34 cellular contexts compared by ENCODE assay signal in the genomic region with DNA sequence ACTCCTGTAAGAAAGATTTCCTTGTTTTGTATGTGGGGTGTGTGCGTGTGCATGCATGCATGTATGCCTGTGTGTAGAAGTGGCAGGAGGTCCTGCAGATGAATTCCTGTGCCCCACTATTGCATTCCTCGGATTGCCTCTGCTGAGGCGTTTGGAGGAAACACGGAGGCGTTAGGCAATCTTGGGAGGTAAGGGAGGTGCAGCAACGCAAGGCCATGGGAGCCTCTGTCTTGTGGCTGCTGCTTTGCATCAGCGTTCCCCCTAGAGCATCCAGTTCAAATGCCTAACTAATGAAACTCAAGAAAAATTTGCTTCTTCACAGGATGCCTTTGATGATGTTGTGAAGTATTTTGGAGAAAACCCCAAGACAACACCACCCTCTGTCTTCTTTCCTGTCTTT.
"Had no signal": no experiment of that assay in that cellular context is flagged by ENCODE, and none has a peak within 500 bp of the region (broad histone marks: within the 10 kb centered on the region; RNA-seq: fewer than 3 reads in every experiment).

No MANE protein-coding gene starts in this region.

- H3K27me3 ChIP-seq: ascending aorta had no signal

- H3K4me3 ChIP-seq: ascending aorta had no signal

- H3K27ac Mint-ChIP-seq: activated B cell treated with CpG ODN at 0.5 μM for 24 hours; activated CD4-positive, alpha-beta memory T cell treated with anti-CD3 and anti-CD28 coated beads for 36 hours; activated CD4-positive, alpha-beta T cell treated with anti-CD3 and anti-CD28 coated beads, Interleukin-2, amount 10 ng/mL, durations not matched to agents 24 days and 14 days; activated CD8-positive, alpha-beta T cell treated with anti-CD3 and anti-CD28 coated beads for 36 hours; activated naive CD4-positive, alpha-beta T cell treated with anti-CD3 and anti-CD28 coated beads, Interleukin-2, amount 10 ng/mL, durations not matched to agents 7 days and 5 days; activated naive CD8-positive, alpha-beta T cell; activated naive CD8-positive, alpha-beta T cell treated with anti-CD3 and anti-CD28 coated beads, Interleukin-2, amount 10 ng/mL, durations not matched to agents 7 days and 5 days; activated naive CD8-positive, alpha-beta T cell treated with anti-CD3 and anti-CD28 coated beads, Interleukin-2, amount 50 U/mL, for 24 hours; activated T-cell treated with anti-CD3 and anti-CD28 coated beads, Interleukin-2, amount 50 U/mL, for 72 hours; activated T-helper 17 cell treated with anti-CD3 and anti-CD28 coated beads, Interleukin-2, amount 50 U/mL, for 72 hours; brain; T-helper 1 cell treated with Interleukin-12 subunit alpha and Interleukin-12 subunit beta and Interleukin-4 antibody, amounts not matched to agents 30 μg/mL and 1 μg/mL, for 36 hours; T-helper 2 cell treated with Interferon-gamma antibody and Interleukin-4, amounts not matched to agents 5 μg/mL and 100 μg/mL, for 36 hours had no signal

- H3K4me1 Mint-ChIP-seq: activated B cell treated with CpG ODN at 0.5 μM for 24 hours; activated CD4-positive, alpha-beta T cell treated with anti-CD3 and anti-CD28 coated beads, Interleukin-2, amount 10 ng/mL, durations not matched to agents 24 days and 14 days; activated naive CD4-positive, alpha-beta T cell treated with anti-CD3 and anti-CD28 coated beads, Interleukin-2, amount 10 ng/mL, durations not matched to agents 7 days and 5 days; activated naive CD4-positive, alpha-beta T cell treated with anti-CD3 and anti-CD28 coated beads, Interleukin-2, amount 50 U/mL, for 24 hours; activated naive CD8-positive, alpha-beta T cell treated with anti-CD3 and anti-CD28 coated beads, Interleukin-2, amount 10 ng/mL, durations not matched to agents 7 days and 5 days; activated naive CD8-positive, alpha-beta T cell treated with anti-CD3 and anti-CD28 coated beads, Interleukin-2, amount 50 U/mL, for 24 hours; activated T-helper 17 cell treated with anti-CD3 and anti-CD28 coated beads, Interleukin-2, amount 50 U/mL, for 72 hours; brain had no signal

- H3K27ac ChIP-seq: ascending aorta, VCaP had no signal

- H3K9me3 ChIP-seq: ascending aorta had no signal

- H3K4me1 ChIP-seq: ascending aorta had no signal

- H3K36me3 Mint-ChIP-seq: activated CD4-positive, alpha-beta memory T cell treated with anti-CD3 and anti-CD28 coated beads for 36 hours; activated naive CD4-positive, alpha-beta T cell treated with anti-CD3 and anti-CD28 coated beads, Interleukin-2, amount 10 ng/mL, durations not matched to agents 7 days and 5 days; activated naive CD4-positive, alpha-beta T cell treated with anti-CD3 and anti-CD28 coated beads, Interleukin-2, amount 50 U/mL, for 24 hours; activated naive CD8-positive, alpha-beta T cell; activated naive CD8-positive, alpha-beta T cell treated with anti-CD3 and anti-CD28 coated beads, Interleukin-2, amount 10 ng/mL, durations not matched to agents 7 days and 5 days had no signal

- H3K27me3 Mint-ChIP-seq: activated B cell treated with CpG ODN at 0.5 μM for 24 hours; activated CD4-positive, alpha-beta T cell treated with anti-CD3 and anti-CD28 coated beads, Interleukin-2, amount 10 ng/mL, durations not matched to agents 24 days and 14 days; activated CD8-positive, alpha-beta T cell treated with anti-CD3 and anti-CD28 coated beads for 36 hours; activated naive CD4-positive, alpha-beta T cell treated with anti-CD3 and anti-CD28 coated beads, Interleukin-2, amount 50 U/mL, for 24 hours; activated naive CD8-positive, alpha-beta T cell; activated naive CD8-positive, alpha-beta T cell treated with anti-CD3 and anti-CD28 coated beads, Interleukin-2, amount 10 ng/mL, durations not matched to agents 7 days and 5 days; activated naive CD8-positive, alpha-beta T cell treated with anti-CD3 and anti-CD28 coated beads, Interleukin-2, amount 50 U/mL, for 24 hours; brain had no signal

- H3K9me3 Mint-ChIP-seq: activated B cell treated with CpG ODN at 0.5 μM for 24 hours; activated CD4-positive, alpha-beta memory T cell treated with anti-CD3 and anti-CD28 coated beads for 36 hours; activated CD4-positive, alpha-beta T cell treated with anti-CD3 and anti-CD28 coated beads, Interleukin-2, amount 10 ng/mL, durations not matched to agents 24 days and 14 days; activated CD8-positive, alpha-beta T cell treated with anti-CD3 and anti-CD28 coated beads for 36 hours; activated naive CD4-positive, alpha-beta T cell treated with anti-CD3 and anti-CD28 coated beads, Interleukin-2, amount 10 ng/mL, durations not matched to agents 7 days and 5 days; activated naive CD4-positive, alpha-beta T cell treated with anti-CD3 and anti-CD28 coated beads, Interleukin-2, amount 50 U/mL, for 24 hours; activated naive CD8-positive, alpha-beta T cell treated with anti-CD3 and anti-CD28 coated beads, Interleukin-2, amount 10 ng/mL, durations not matched to agents 7 days and 5 days; activated naive CD8-positive, alpha-beta T cell treated with anti-CD3 and anti-CD28 coated beads, Interleukin-2, amount 50 U/mL, for 24 hours; activated T-cell treated with anti-CD3 and anti-CD28 coated beads, Interleukin-2, amount 50 U/mL, for 4 hours; activated T-cell treated with anti-CD3 and anti-CD28 coated beads, Interleukin-2, amount 50 U/mL, for 72 hours; activated T-helper 1 cell treated with anti-CD3 and anti-CD28 coated beads, Interleukin-12 subunit alpha, Interleukin-12 subunit beta, Interleukin-2, Interleukin-4 antibody, amounts not matched to agents 30 ng/mL and 10 ng/mL and 1 ng/mL, durations not matched to agents 14 hours and 24 hours and 36 hours; activated T-helper 17 cell treated with anti-CD3 and anti-CD28 coated beads, Interleukin-2, amount 50 U/mL, for 72 hours; brain; T-helper 1 cell treated with Interleukin-12 subunit alpha and Interleukin-12 subunit beta and Interleukin-4 antibody, amounts not matched to agents 30 μg/mL and 1 μg/mL, for 36 hours; T-helper 2 cell treated with Interferon-gamma antibody and Interleukin-4, amounts not matched to agents 5 μg/mL and 100 μg/mL, for 36 hours had no signal

- H3K4me3 Mint-ChIP-seq: activated B cell treated with CpG ODN at 0.5 μM for 24 hours; activated CD4-positive, alpha-beta memory T cell treated with anti-CD3 and anti-CD28 coated beads for 36 hours; activated CD4-positive, alpha-beta T cell treated with anti-CD3 and anti-CD28 coated beads, Interleukin-2, amount 10 ng/mL, durations not matched to agents 24 days and 14 days; activated CD8-positive, alpha-beta T cell treated with anti-CD3 and anti-CD28 coated beads for 36 hours; activated naive CD4-positive, alpha-beta T cell treated with anti-CD3 and anti-CD28 coated beads, Interleukin-2, amount 10 ng/mL, durations not matched to agents 7 days and 5 days; activated naive CD4-positive, alpha-beta T cell treated with anti-CD3 and anti-CD28 coated beads, Interleukin-2, amount 50 U/mL, for 24 hours; activated naive CD8-positive, alpha-beta T cell; activated naive CD8-positive, alpha-beta T cell treated with anti-CD3 and anti-CD28 coated beads, Interleukin-2, amount 10 ng/mL, durations not matched to agents 7 days and 5 days; activated naive CD8-positive, alpha-beta T cell treated with anti-CD3 and anti-CD28 coated beads, Interleukin-2, amount 50 U/mL, for 24 hours; activated T-cell treated with anti-CD3 and anti-CD28 coated beads, Interleukin-2, amount 50 U/mL, for 4 hours; activated T-cell treated with anti-CD3 and anti-CD28 coated beads, Interleukin-2, amount 50 U/mL, for 72 hours; activated T-helper 1 cell treated with anti-CD3 and anti-CD28 coated beads, Interleukin-12 subunit alpha, Interleukin-12 subunit beta, Interleukin-2, Interleukin-4 antibody, amounts not matched to agents 30 ng/mL and 10 ng/mL and 1 ng/mL, durations not matched to agents 14 hours and 24 hours and 36 hours; activated T-helper 17 cell treated with anti-CD3 and anti-CD28 coated beads, Interleukin-2, amount 50 U/mL, for 72 hours; brain; T-helper 1 cell treated with Interleukin-12 subunit alpha and Interleukin-12 subunit beta and Interleukin-4 antibody, amounts not matched to agents 30 μg/mL and 1 μg/mL, for 36 hours; T-helper 2 cell treated with Interferon-gamma antibody and Interleukin-4, amounts not matched to agents 5 μg/mL and 100 μg/mL, for 36 hours had no signal

- DNase-seq: activated B cell treated with CpG ODN at 0.5 μM for 24 hours; activated CD4-positive, alpha-beta memory T cell treated with anti-CD3 and anti-CD28 coated beads for 36 hours; activated CD4-positive, alpha-beta T cell treated with anti-CD3 and anti-CD28 coated beads for 4 hours; activated CD4-positive, alpha-beta T cell treated with anti-CD3 and anti-CD28 coated beads, Interleukin-2, amount 10 ng/mL, durations not matched to agents 24 days and 14 days; activated CD4-positive, alpha-beta T cell treated with anti-CD3 and anti-CD28 coated beads, Interleukin-2, amount 50 U/mL, for 1 hour; activated CD4-positive, alpha-beta T cell treated with anti-CD3 and anti-CD28 coated beads, Interleukin-2, amount 50 U/mL, for 4 hours; activated CD4-positive, CD25-positive, alpha-beta regulatory T cell treated with anti-CD3 and anti-CD28 coated beads, Interleukin-2, amount 50 U/mL, for 72 hours; activated CD8-positive, alpha-beta memory T cell treated with anti-CD3 and anti-CD28 coated beads, Interleukin-2, amount 50 U/mL, for 4 hours; activated CD8-positive, alpha-beta T cell treated with anti-CD3 and anti-CD28 coated beads for 36 hours; activated effector memory CD4-positive, alpha-beta T cell treated with Interleukin-2 at 50 U/mL for 16 hours; activated gamma-delta T cell; activated naive CD4-positive, alpha-beta T cell treated with anti-CD3 and anti-CD28 coated beads, Interleukin-2, amount 10 ng/mL, durations not matched to agents 7 days and 5 days; activated naive CD4-positive, alpha-beta T cell treated with Interleukin-2 at 50 U/mL for 16 hours; activated naive CD8-positive, alpha-beta T cell treated with anti-CD3 and anti-CD28 coated beads, Interleukin-2, amount 10 ng/mL, durations not matched to agents 7 days and 5 days; activated naive CD8-positive, alpha-beta T cell treated with anti-CD3 and anti-CD28 coated beads, Interleukin-2, amount 50 U/mL, for 24 hours; activated T-cell treated with anti-CD3 and anti-CD28 coated beads for 4 hours; activated T-cell treated with anti-CD3 and anti-CD28 coated beads, Interleukin-2, amount 50 U/mL, for 1 hour; activated T-cell treated with anti-CD3 and anti-CD28 coated beads, Interleukin-2, amount 50 U/mL, for 4 hours; activated T-cell treated with anti-CD3 and anti-CD28 coated beads, Interleukin-2, amount 50 U/mL, for 72 hours; amygdala; anterior cingulate cortex; central memory CD4-positive, alpha-beta T cell; SW 1271; T-helper 1 cell; T-helper 9 cell had no signal
